Comparison of ENCODE assay signal across 9 cellular contexts in genomic region chr17:7922499-7923289, GRCh38. TPM values are rescaled to one million over a fixed set of nuclear protein-coding genes. Genes with fewer than 3 reads are reported as not detected.
DNase-seq lines count a peak whose midpoint lies in the region; ATAC-seq and TF ChIP-seq lines count a peak whose summit lies in the region.
"Had no signal": no experiment of that assay in that cellular context is flagged by ENCODE, and none has a peak within 500 bp of the region (broad histone marks: within the 10 kb centered on the region; RNA-seq: fewer than 3 reads in every experiment).

No MANE protein-coding gene starts in this region.

- H3K36me3 ChIP-seq in transverse colon, result no peaks in the 10 kb centered on the region

- peak overlapping the region; percentile 74 for H3K27ac ChIP-seq in angular gyrus (ENCODE audit: low read depth, low read length)
- H3K27ac ChIP-seq in right cardiac atrium (ENCODE audit: low read length), result peak overlapping the region; percentile 41
- peak overlapping the region; percentile 53 to 75 (median 57) for H3K27ac ChIP-seq in transverse colon
- H3K27ac ChIP-seq: SK-N-MC had no signal

- peaks cover 4% of the 10 kb centered on the region for H3K4me1 ChIP-seq in right cardiac atrium (ENCODE audit: control insufficient read depth, insufficient read depth, low read length)
- H3K4me1 ChIP-seq in transverse colon, result peaks cover 2 to 12% (median 8%) of the 10 kb centered on the region in 4 donors

- H3K4me3 ChIP-seq in right cardiac atrium (ENCODE audit: low read length) (peak overlapping the region; percentile 68), transverse colon (peak overlapping the region in 3 of 4 donors; percentile 28 to 42 (median 37))
- H3K4me3 ChIP-seq: SK-N-MC had no signal

- peak; percentile 71 for TF ChIP-seq POLR2A in transverse colon (IDR thresholded peaks at IDR 0.05)

- DNase-seq in GM04504 (ENCODE audit: low read depth) (peak; percentile 45), T follicular helper cell (ENCODE audit: low read depth) (peak; percentile 79), right cardiac atrium (peak; percentile 88 to 96 (median 96)), pulmonary artery endothelial cell (ENCODE audit: low read depth, low spot score) (peak; percentile 46), transverse colon (peak; percentile 88), DMS114 treated with DMSO at 0.1 percent for 48 hours (lab: John Stamatoyannopoulos, UW; ENCODE audit: unreplicated experiment) (no peak)

- in situ Hi-C loops in transverse colon (cut with MboI; ENCODE audit: low pct_ligation_motif_present in 1 of 4, low pct_unique_long_range_greater_than_20kb in 1 of 4, low sequenced_read_pairs in 3 of 4), result loop anchor here in 1 of 4 donors (10.0 kb wide), 1 partner anchor 62 kb away; no protein-coding TSS in a partner anchor

- intact Hi-C loops in right cardiac atrium (cut with DNase I) (loop anchor here in 1 of 4 donors (5.0 kb wide), 1 partner anchor 65 kb away; no protein-coding TSS in a partner anchor), transverse colon (cut with DNase I; ENCODE audit: low total_unique reads) (loop anchor here (10.0 kb wide), 1 partner anchor 58 kb away; no protein-coding TSS in a partner anchor)

- H3K27me3 ChIP-seq in right cardiac atrium (ENCODE audit: control insufficient read depth, insufficient read depth) (no peaks in the 10 kb centered on the region), transverse colon (no peaks in the 10 kb centered on the region)

- no peak for TF ChIP-seq EP300 in transverse colon (IDR thresholded peaks at IDR 0.05; ENCODE audit: low read depth)

- WGBS in right cardiac atrium, result 4% methylated on average over 42 of the region's 42 CpGs
- 0 to 6% methylated on average over 3 to 41 of the region's 42 CpGs for WGBS in transverse colon (ENCODE audit: low coverage in 1 of 2), 2 donors

- no peaks in the 10 kb centered on the region for H3K9me3 ChIP-seq in right cardiac atrium (ENCODE audit: control insufficient read depth, low read length)
- H3K9me3 ChIP-seq in transverse colon, result no peaks in the 10 kb centered on the region

- no peak for TF ChIP-seq CTCF in transverse colon (IDR thresholded peaks at IDR 0.05)

- ATAC-seq in right cardiac atrium (peak; percentile 92), HG02759 (IDR thresholded peaks at IDR 0.05; ENCODE audit: unreplicated experiment) (no peak)

RNA-seq across cellular contexts. Expression of gene RNF227, which starts 6.6 kb away (rescaled TPM):
- total RNA-seq in right cardiac atrium (1 to 10 TPM in 3 of 4 donors, under 1 TPM in 1; 0.89 to 2.1 (median 1.5) TPM), pulmonary artery endothelial cell (0.86 and 1.2 TPM in 2 replicates), transverse colon (1 to 10 TPM in 2 of 4 donors, under 1 TPM in 1, not detected in 1; 0.75 to 3.4 (median 2.7) TPM)
- polyA plus RNA-seq in right cardiac atrium, result 1.5 TPM

RNA-seq across cellular contexts. Expression of gene KCNAB3, which starts 7.0 kb away (rescaled TPM):
- total RNA-seq in right cardiac atrium (1 to 10 TPM in 1 of 4 donors, under 1 TPM in 3; 0.60 to 1.2 (median 0.70) TPM), pulmonary artery endothelial cell (0.20 and 0.32 TPM in 2 replicates), transverse colon (1 to 10 TPM in 1 of 4 donors, under 1 TPM in 2, not detected in 1; 0.40 to 1.6 (median 0.82) TPM)
- 0.50 TPM for polyA plus RNA-seq in right cardiac atrium

RNA-seq across cellular contexts. Expression of gene TRAPPC1, which starts 9.1 kb away (rescaled TPM):
- 100 to 1,000 TPM in 3 of 4 donors, 10 to 100 TPM in 1; 73.4 to 109 (median 104) TPM for total RNA-seq in right cardiac atrium
- 135 TPM for polyA plus RNA-seq in right cardiac atrium
- total RNA-seq in pulmonary artery endothelial cell, result 43.6 and 62.4 TPM in 2 replicates
- 10 to 100 TPM; 42.7 to 70.9 (median 68.8) TPM for total RNA-seq in transverse colon

RNA-seq across cellular contexts. Expression of gene CNTROB, which starts 9.3 kb away (rescaled TPM):
- total RNA-seq in right cardiac atrium (10 to 100 TPM in 3 of 4 donors, 1 to 10 TPM in 1; 9.6 to 14.6 (median 10.4) TPM), pulmonary artery endothelial cell (17.9 and 23.7 TPM in 2 replicates), transverse colon (10 to 100 TPM; 22.7 to 62.1 (median 31.6) TPM)
- 9.6 TPM for polyA plus RNA-seq in right cardiac atrium

RNA-seq across cellular contexts. Expression of gene CHD3, which starts 34.1 kb away (rescaled TPM):
- total RNA-seq in right cardiac atrium (10 to 100 TPM; 31.2 to 38.8 (median 35.0) TPM), pulmonary artery endothelial cell (144 and 220 TPM in 2 replicates), transverse colon (10 to 100 TPM; 53.0 to 71.6 (median 62.0) TPM)
- polyA plus RNA-seq in right cardiac atrium, result 45.3 TPM
